1 cellular context compared by ENCODE assay signal in the genomic region with DNA sequence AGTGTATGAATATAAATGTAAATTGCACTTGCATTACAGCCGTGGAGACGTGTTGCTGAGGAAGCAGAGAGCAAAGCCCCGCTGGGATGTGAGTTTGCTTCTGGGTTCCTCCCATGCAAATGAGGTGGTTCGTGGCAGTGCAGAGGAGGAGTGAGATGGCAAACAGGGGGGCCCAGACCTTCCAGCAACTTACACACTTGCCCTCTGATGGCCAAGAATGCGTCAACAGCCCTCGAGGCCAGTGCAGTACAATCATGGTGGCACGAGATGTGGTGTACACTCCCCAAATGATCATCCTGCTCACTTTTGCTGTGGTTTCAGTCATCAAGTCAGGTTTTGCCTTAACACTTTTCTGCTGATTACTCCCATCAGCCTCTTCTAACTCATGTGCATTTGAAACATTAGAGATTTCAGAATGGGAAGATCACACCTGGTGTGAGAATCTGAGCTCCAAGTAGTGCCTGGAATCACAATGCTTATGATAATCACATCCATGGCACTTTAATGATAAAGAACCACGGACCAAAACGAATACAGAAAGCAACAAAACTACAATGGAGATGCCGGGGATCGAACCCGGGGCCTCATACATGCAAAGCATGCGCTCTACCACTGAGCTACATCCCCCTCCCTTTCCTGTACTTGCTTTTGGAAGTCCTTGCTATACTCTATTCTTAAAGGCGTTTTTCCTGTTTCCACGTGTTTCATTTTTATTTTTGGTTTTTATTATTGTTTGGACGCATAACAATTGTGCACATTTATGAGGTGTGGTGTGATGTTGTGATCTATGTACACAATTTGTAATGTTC.
TF ChIP-seq lines count a peak whose summit lies in the region.

No MANE protein-coding gene starts in this region.

TF ChIP-seq in K562, 482 proteins besides CTCF, POLR2A, EP300 and RAD21 (continued from another document and continues in another):
- TF ChIP-seq, protein P1, sequence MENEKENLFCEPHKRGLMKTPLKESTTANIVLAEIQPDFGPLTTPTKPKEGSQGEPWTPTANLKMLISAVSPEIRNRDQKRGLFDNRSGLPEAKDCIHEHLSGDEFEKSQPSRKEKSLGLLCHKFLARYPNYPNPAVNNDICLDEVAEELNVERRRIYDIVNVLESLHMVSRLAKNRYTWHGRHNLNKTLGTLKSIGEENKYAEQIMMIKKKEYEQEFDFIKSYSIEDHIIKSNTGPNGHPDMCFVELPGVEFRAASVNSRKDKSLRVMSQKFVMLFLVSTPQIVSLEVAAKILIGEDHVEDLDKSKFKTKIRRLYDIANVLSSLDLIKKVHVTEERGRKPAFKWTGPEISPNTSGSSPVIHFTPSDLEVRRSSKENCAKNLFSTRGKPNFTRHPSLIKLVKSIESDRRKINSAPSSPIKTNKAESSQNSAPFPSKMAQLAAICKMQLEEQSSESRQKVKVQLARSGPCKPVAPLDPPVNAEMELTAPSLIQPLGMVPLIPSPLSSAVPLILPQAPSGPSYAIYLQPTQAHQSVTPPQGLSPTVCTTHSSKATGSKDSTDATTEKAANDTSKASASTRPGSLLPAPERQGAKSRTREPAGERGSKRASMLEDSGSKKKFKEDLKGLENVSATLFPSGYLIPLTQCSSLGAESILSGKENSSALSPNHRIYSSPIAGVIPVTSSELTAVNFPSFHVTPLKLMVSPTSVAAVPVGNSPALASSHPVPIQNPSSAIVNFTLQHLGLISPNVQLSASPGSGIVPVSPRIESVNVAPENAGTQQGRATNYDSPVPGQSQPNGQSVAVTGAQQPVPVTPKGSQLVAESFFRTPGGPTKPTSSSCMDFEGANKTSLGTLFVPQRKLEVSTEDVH (IDR thresholded peaks at IDR 0.05; ENCODE audit: low read depth, partially characterized antibody) = no peak
- no peak for TF ChIP-seq RBM17 (IDR thresholded peaks at IDR 0.05; ENCODE audit: borderline replicate concordance, low read depth, low read length)
- TF ChIP-seq, protein P2, sequence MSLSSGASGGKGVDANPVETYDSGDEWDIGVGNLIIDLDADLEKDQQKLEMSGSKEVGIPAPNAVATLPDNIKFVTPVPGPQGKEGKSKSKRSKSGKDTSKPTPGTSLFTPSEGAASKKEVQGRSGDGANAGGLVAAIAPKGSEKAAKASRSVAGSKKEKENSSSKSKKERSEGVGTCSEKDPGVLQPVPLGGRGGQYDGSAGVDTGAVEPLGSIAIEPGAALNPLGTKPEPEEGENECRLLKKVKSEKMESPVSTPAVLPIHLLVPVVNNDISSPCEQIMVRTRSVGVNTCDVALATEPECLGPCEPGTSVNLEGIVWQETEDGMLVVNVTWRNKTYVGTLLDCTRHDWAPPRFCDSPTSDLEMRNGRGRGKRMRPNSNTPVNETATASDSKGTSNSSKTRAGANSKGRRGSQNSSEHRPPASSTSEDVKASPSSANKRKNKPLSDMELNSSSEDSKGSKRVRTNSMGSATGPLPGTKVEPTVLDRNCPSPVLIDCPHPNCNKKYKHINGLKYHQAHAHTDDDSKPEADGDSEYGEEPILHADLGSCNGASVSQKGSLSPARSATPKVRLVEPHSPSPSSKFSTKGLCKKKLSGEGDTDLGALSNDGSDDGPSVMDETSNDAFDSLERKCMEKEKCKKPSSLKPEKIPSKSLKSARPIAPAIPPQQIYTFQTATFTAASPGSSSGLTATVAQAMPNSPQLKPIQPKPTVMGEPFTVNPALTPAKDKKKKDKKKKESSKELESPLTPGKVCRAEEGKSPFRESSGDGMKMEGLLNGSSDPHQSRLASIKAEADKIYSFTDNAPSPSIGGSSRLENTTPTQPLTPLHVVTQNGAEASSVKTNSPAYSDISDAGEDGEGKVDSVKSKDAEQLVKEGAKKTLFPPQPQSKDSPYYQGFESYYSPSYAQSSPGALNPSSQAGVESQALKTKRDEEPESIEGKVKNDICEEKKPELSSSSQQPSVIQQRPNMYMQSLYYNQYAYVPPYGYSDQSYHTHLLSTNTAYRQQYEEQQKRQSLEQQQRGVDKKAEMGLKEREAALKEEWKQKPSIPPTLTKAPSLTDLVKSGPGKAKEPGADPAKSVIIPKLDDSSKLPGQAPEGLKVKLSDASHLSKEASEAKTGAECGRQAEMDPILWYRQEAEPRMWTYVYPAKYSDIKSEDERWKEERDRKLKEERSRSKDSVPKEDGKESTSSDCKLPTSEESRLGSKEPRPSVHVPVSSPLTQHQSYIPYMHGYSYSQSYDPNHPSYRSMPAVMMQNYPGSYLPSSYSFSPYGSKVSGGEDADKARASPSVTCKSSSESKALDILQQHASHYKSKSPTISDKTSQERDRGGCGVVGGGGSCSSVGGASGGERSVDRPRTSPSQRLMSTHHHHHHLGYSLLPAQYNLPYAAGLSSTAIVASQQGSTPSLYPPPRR (CRISPR knock-in tag; IDR thresholded peaks at IDR 0.05; ENCODE audit: borderline replicate concordance) = no peak
- peak; percentile 20 to 67; a peak in 2 of 4 replicates for TF ChIP-seq RCOR1 (IDR thresholded peaks at IDR 0.05; ENCODE audit: borderline replicate concordance in 1 of 2, low read depth in 2 of 2, low read length in 2 of 2)
- TF ChIP-seq, protein P3, sequence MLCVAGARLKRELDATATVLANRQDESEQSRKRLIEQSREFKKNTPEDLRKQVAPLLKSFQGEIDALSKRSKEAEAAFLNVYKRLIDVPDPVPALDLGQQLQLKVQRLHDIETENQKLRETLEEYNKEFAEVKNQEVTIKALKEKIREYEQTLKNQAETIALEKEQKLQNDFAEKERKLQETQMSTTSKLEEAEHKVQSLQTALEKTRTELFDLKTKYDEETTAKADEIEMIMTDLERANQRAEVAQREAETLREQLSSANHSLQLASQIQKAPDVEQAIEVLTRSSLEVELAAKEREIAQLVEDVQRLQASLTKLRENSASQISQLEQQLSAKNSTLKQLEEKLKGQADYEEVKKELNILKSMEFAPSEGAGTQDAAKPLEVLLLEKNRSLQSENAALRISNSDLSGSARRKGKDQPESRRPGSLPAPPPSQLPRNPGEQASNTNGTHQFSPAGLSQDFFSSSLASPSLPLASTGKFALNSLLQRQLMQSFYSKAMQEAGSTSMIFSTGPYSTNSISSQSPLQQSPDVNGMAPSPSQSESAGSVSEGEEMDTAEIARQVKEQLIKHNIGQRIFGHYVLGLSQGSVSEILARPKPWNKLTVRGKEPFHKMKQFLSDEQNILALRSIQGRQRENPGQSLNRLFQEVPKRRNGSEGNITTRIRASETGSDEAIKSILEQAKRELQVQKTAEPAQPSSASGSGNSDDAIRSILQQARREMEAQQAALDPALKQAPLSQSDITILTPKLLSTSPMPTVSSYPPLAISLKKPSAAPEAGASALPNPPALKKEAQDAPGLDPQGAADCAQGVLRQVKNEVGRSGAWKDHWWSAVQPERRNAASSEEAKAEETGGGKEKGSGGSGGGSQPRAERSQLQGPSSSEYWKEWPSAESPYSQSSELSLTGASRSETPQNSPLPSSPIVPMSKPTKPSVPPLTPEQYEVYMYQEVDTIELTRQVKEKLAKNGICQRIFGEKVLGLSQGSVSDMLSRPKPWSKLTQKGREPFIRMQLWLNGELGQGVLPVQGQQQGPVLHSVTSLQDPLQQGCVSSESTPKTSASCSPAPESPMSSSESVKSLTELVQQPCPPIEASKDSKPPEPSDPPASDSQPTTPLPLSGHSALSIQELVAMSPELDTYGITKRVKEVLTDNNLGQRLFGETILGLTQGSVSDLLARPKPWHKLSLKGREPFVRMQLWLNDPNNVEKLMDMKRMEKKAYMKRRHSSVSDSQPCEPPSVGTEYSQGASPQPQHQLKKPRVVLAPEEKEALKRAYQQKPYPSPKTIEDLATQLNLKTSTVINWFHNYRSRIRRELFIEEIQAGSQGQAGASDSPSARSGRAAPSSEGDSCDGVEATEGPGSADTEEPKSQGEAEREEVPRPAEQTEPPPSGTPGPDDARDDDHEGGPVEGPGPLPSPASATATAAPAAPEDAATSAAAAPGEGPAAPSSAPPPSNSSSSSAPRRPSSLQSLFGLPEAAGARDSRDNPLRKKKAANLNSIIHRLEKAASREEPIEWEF (CRISPR knock-in tag; IDR thresholded peaks at IDR 0.05) = no peak
- TF ChIP-seq POLR3G (IDR thresholded peaks at IDR 0.05; ENCODE audit: extremely low read depth, insufficient read length, insufficient replicate concordance) = peak; percentile 56
- TF ChIP-seq, protein P4, sequence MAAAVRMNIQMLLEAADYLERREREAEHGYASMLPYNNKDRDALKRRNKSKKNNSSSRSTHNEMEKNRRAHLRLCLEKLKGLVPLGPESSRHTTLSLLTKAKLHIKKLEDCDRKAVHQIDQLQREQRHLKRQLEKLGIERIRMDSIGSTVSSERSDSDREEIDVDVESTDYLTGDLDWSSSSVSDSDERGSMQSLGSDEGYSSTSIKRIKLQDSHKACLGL (CRISPR knock-in tag; IDR thresholded peaks at IDR 0.05; ENCODE audit: borderline replicate concordance, poor library complexity, severe bottlenecking) = no peak
- TF ChIP-seq, protein P5, sequence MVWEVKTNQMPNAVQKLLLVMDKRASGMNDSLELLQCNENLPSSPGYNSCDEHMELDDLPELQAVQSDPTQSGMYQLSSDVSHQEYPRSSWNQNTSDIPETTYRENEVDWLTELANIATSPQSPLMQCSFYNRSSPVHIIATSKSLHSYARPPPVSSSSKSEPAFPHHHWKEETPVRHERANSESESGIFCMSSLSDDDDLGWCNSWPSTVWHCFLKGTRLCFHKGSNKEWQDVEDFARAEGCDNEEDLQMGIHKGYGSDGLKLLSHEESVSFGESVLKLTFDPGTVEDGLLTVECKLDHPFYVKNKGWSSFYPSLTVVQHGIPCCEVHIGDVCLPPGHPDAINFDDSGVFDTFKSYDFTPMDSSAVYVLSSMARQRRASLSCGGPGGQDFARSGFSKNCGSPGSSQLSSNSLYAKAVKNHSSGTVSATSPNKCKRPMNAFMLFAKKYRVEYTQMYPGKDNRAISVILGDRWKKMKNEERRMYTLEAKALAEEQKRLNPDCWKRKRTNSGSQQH (CRISPR knock-in tag; IDR thresholded peaks at IDR 0.05) = no peak
- TF ChIP-seq NCOA1 (IDR thresholded peaks at IDR 0.05; ENCODE audit: low read depth) = no peak
- no peak for TF ChIP-seq ZNF79 (CRISPR knock-in tag; IDR thresholded peaks at IDR 0.05; ENCODE audit: low read depth)
- TF ChIP-seq FIP1L1 (IDR thresholded peaks at IDR 0.05; ENCODE audit: low read depth, low read length, poor library complexity, severe bottlenecking) = no peak
- no peak for TF ChIP-seq HDAC3 (IDR thresholded peaks at IDR 0.05; ENCODE audit: borderline replicate concordance, partially characterized antibody)
- no peak; the same call in none of the 2 replicates for TF ChIP-seq TOE1 (IDR thresholded peaks at IDR 0.05; ENCODE audit: borderline replicate concordance)
- TF ChIP-seq TOE1 (CRISPR knock-in tag; IDR thresholded peaks at IDR 0.05; ENCODE audit: borderline replicate concordance, low read depth) = no peak
- TF ChIP-seq, protein P6, sequence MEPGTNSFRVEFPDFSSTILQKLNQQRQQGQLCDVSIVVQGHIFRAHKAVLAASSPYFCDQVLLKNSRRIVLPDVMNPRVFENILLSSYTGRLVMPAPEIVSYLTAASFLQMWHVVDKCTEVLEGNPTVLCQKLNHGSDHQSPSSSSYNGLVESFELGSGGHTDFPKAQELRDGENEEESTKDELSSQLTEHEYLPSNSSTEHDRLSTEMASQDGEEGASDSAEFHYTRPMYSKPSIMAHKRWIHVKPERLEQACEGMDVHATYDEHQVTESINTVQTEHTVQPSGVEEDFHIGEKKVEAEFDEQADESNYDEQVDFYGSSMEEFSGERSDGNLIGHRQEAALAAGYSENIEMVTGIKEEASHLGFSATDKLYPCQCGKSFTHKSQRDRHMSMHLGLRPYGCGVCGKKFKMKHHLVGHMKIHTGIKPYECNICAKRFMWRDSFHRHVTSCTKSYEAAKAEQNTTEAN (CRISPR knock-in tag; IDR thresholded peaks at IDR 0.05) = no peak; the same call in 1 of the 2 replicates
- TF ChIP-seq TFAM (CRISPR knock-in tag; conservative IDR thresholded peaks at IDR 0.05) = no peak
- no peak for TF ChIP-seq MCM7 (IDR thresholded peaks at IDR 0.05)
- TF ChIP-seq ZBTB26 (CRISPR knock-in tag; IDR thresholded peaks at IDR 0.05) = no peak
- no peak for TF ChIP-seq HMG20B (CRISPR knock-in tag; IDR thresholded peaks at IDR 0.05)
- TF ChIP-seq E4F1 (CRISPR knock-in tag; IDR thresholded peaks at IDR 0.05; ENCODE audit: borderline replicate concordance) = no peak
- TF ChIP-seq CC2D1A (IDR thresholded peaks at IDR 0.05) = no peak
- TF ChIP-seq ZNF76 (CRISPR knock-in tag; IDR thresholded peaks at IDR 0.05; ENCODE audit: borderline replicate concordance) = no peak
- TF ChIP-seq SREBF2 (CRISPR knock-in tag; IDR thresholded peaks at IDR 0.05) = no peak
- TF ChIP-seq ZNF274 (IDR thresholded peaks at IDR 0.05; ENCODE audit: borderline replicate concordance, low read depth, low read length) = peak; percentile 68
- no peak for TF ChIP-seq ZNF696 (CRISPR knock-in tag; conservative IDR thresholded peaks at IDR 0.05)
- no peak for TF ChIP-seq SAFB2 (IDR thresholded peaks at IDR 0.05; ENCODE audit: borderline replicate concordance, low read depth, low read length, severe bottlenecking)
- no peak for TF ChIP-seq NELFE (IDR thresholded peaks at IDR 0.05; ENCODE audit: insufficient read depth, insufficient read length)
- no peak for TF ChIP-seq ZBTB2 (IDR thresholded peaks at IDR 0.05)
- 0 out of 2 replicates have a peak, but pooled peaks have one; percentile 27 for TF ChIP-seq ZNF324 (CRISPR knock-in tag; IDR thresholded peaks at IDR 0.05)
